In the genomic region with DNA sequence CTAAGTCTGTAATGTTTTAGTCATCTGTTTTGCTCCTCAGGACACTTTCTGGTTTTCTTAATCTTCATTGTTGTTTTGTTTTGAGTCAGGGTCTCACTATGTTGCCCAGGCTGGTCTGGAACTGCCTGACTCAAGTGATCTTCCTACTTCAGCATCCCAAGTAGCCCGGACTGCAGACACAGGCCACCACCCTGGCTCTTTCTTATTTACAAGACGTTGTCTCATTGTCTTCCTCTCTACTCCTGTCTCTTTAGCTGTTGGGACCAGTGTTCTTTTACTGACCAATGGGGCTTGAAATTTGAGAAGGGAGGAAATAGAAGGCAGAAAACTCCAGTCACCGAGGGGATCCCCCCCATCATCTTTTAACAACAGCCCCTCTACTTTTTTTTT, we compare ENCODE assay signal across 8 cellular contexts. TPM values are rescaled to one million over a fixed set of nuclear protein-coding genes. Genes with fewer than 3 reads are reported as not detected.
DNase-seq lines count a peak whose midpoint lies in the region; ATAC-seq and TF ChIP-seq lines count a peak whose summit lies in the region.

No MANE protein-coding gene starts in this region.

- peak overlapping the region; percentile 90 for H3K4me3 Mint-ChIP-seq in T-helper 17 cell

- TF ChIP-seq CTCF in left ventricle myocardium inferior (IDR thresholded peaks at IDR 0.05; ENCODE audit: borderline replicate concordance), result no peak
- TF ChIP-seq CTCF in WERI-Rb-1 (IDR thresholded peaks at IDR 0.05; ENCODE audit: low read depth, low read length), result no peak

- H3K27me3 Mint-ChIP-seq in T-helper 17 cell, result peaks cover 10% of the 10 kb centered on the region

- 63% methylated on average over 3 of the region's 3 CpGs for WGBS in urinary bladder

- peaks cover 2% of the 10 kb centered on the region for H3K36me3 Mint-ChIP-seq in T-helper 17 cell (ENCODE audit: low read depth)

- H3K27ac ChIP-seq in left ventricle myocardium inferior (replicated peaks) (peak overlapping the region; percentile 83), iPS-18a (ENCODE audit: low read length) (no peak overlapping the region), urinary bladder (ENCODE audit: low read depth) (peak overlapping the region; percentile 53), WERI-Rb-1 (no peak overlapping the region)

- peaks cover 22% of the 10 kb centered on the region for H3K4me1 Mint-ChIP-seq in T-helper 17 cell

- in situ Hi-C loops in KBM-7 (cut with MboI; ENCODE audit: low pct_unique_long_range_greater_than_20kb, low sequenced_read_pairs), result no loop called here

- H3K36me3 ChIP-seq in left ventricle myocardium inferior, result peaks cover 19% of the 10 kb centered on the region
- peaks cover 3% of the 10 kb centered on the region for H3K36me3 ChIP-seq in iPS-18a (ENCODE audit: control insufficient read depth, low read depth, low read length)
- no peaks in the 10 kb centered on the region for H3K36me3 ChIP-seq in urinary bladder (ENCODE audit: insufficient read depth)
- H3K36me3 ChIP-seq in WERI-Rb-1, result no peaks in the 10 kb centered on the region; the same call in 1 of the 2 replicates

- intact Hi-C loops in left ventricle myocardium inferior (cut with micrococcal nuclease), result no loop called here
- intact Hi-C loops in Right ventricle myocardium inferior (cut with DNase I), result no loop called here

- H3K4me1 ChIP-seq in left ventricle myocardium inferior, result peaks cover 30% of the 10 kb centered on the region
- peaks cover 27% of the 10 kb centered on the region for H3K4me1 ChIP-seq in iPS-18a (ENCODE audit: control insufficient read depth, low read depth, low read length)
- H3K4me1 ChIP-seq in urinary bladder (ENCODE audit: insufficient read depth), result no peaks in the 10 kb centered on the region

- H3K4me3 ChIP-seq in left ventricle myocardium inferior (peak overlapping the region; percentile 81), iPS-18a (ENCODE audit: low read length) (peak overlapping the region; percentile 80), urinary bladder (ENCODE audit: low read depth, low read length) (no peak overlapping the region), WERI-Rb-1 (ENCODE audit: low read depth, low read length) (no peak overlapping the region)

- no peak overlapping the region for H3K9ac ChIP-seq in iPS-18a (ENCODE audit: low read length)

- H3K9me3 ChIP-seq in left ventricle myocardium inferior (replicated peaks), result no peaks in the 10 kb centered on the region
- H3K9me3 ChIP-seq in T-helper 17 cell (ENCODE audit: control insufficient read depth, low read length, poor library complexity, severe bottlenecking), result no peaks in the 10 kb centered on the region
- H3K9me3 ChIP-seq in iPS-18a (ENCODE audit: control insufficient read depth, low read depth, low read length), result no peaks in the 10 kb centered on the region
- H3K9me3 ChIP-seq in WERI-Rb-1 (ENCODE audit: severe bottlenecking), result no peaks in the 10 kb centered on the region

- H3K27me3 ChIP-seq in left ventricle myocardium inferior (ENCODE audit: low read depth) (no peaks in the 10 kb centered on the region), iPS-18a (ENCODE audit: control insufficient read depth, insufficient read depth, low read length) (no peaks in the 10 kb centered on the region), WERI-Rb-1 (ENCODE audit: insufficient read depth, low read depth, severe bottlenecking) (no peaks in the 10 kb centered on the region)

- DNase-seq in left ventricle myocardium inferior (no peak), Right ventricle myocardium inferior (ENCODE audit: missing footprints) (no peak), T-helper 17 cell (no peak), KBM-7 (no peak), NCI-H524 (lab: John Stamatoyannopoulos, UW) (no peak), WERI-Rb-1 (no peak)

- ATAC-seq in Right ventricle myocardium inferior (no peak), T-helper 17 cell (no peak)

- no peak overlapping the region for H3K27ac Mint-ChIP-seq in T-helper 17 cell

RNA-seq across cellular contexts. Expression of a gene that starts 1.2 kb away (rescaled TPM):
- total RNA-seq in left ventricle myocardium inferior (70.2 TPM), Right ventricle myocardium inferior (93.8 TPM), T-helper 17 cell (10 to 100 TPM; 17.7 to 21.9 TPM), urinary bladder (22.9 TPM)
- 89.4 TPM for polyA plus RNA-seq in urinary bladder

RNA-seq across cellular contexts. Expression of a gene that starts 18.2 kb away (rescaled TPM):
- total RNA-seq in left ventricle myocardium inferior, result 8.2 TPM
- 8.7 TPM for total RNA-seq in Right ventricle myocardium inferior
- total RNA-seq in T-helper 17 cell, result 10 to 100 TPM; 14.0 to 19.6 TPM
- total RNA-seq in urinary bladder, result 20.3 TPM
- 11.7 TPM for polyA plus RNA-seq in urinary bladder

Comparison
In these comparisons a context has a peak if more than half of its experiments do, and no peak if none do; other contexts are left out.
1. H3K27ac ChIP-seq: peak in left ventricle myocardium inferior (single experiment) and urinary bladder (single experiment); none in iPS-18a (single experiment) and WERI-Rb-1 (single experiment).
2. H3K4me3 ChIP-seq: peak in left ventricle myocardium inferior (single experiment) and iPS-18a (single experiment); none in urinary bladder (single experiment) and WERI-Rb-1 (single experiment).